8 cellular contexts compared by ENCODE assay signal in genomic region chr13:30394798-30395191, GRCh38. TPM values are rescaled to one million over a fixed set of nuclear protein-coding genes. Genes with fewer than 3 reads are reported as not detected.
DNase-seq lines count a peak whose midpoint lies in the region; ATAC-seq lines count a peak whose summit lies in the region.

No MANE protein-coding gene starts in this region.

- peak overlapping the region; percentile 82 for H3K27ac Mint-ChIP-seq in activated T-helper 17 cell treated with anti-CD3 and anti-CD28 coated beads, Interleukin-2, amount 50 U/mL, for 72 hours
- H3K27ac Mint-ChIP-seq in stimulated activated memory B cell treated with anti-CD40 and anti-IgM and Interleukin-4, amounts not matched to agents 10 μg/mL and 1 μg/mL and 100 μg/mL, for 72 hours = peak overlapping the region; percentile 98

- no peaks in the 10 kb centered on the region for H3K36me3 Mint-ChIP-seq in activated T-helper 17 cell treated with anti-CD3 and anti-CD28 coated beads, Interleukin-2, amount 50 U/mL, for 72 hours (ENCODE audit: low read depth)
- no peaks in the 10 kb centered on the region for H3K36me3 Mint-ChIP-seq in stimulated activated memory B cell treated with anti-CD40 and anti-IgM and Interleukin-4, amounts not matched to agents 10 μg/mL and 1 μg/mL and 100 μg/mL, for 72 hours

- no peaks in the 10 kb centered on the region; the same call in 1 of the 2 replicates for H3K27me3 ChIP-seq in iPS-20b (ENCODE audit: insufficient read depth, low read length)

- ATAC-seq in GM19043 (IDR thresholded peaks at IDR 0.05; ENCODE audit: low read depth, unreplicated experiment) (peak; percentile 78), HG03354 (IDR thresholded peaks at IDR 0.05; ENCODE audit: poor library complexity, severe bottlenecking, unreplicated experiment) (peak; percentile 47)
- ATAC-seq in activated T-helper 17 cell treated with anti-CD3 and anti-CD28 coated beads, Interleukin-2, amount 50 U/mL, for 72 hours (replicated peaks) = peak; percentile 80
- ATAC-seq in stimulated activated memory B cell treated with anti-CD40 and anti-IgM and Interleukin-4, amounts not matched to agents 10 μg/mL and 1 μg/mL and 100 μg/mL, for 72 hours = peak; percentile 73

- H3K9me3 Mint-ChIP-seq in activated T-helper 17 cell treated with anti-CD3 and anti-CD28 coated beads, Interleukin-2, amount 50 U/mL, for 72 hours = no peaks in the 10 kb centered on the region
- H3K9me3 Mint-ChIP-seq in stimulated activated memory B cell treated with anti-CD40 and anti-IgM and Interleukin-4, amounts not matched to agents 10 μg/mL and 1 μg/mL and 100 μg/mL, for 72 hours = no peaks in the 10 kb centered on the region

- in situ Hi-C loops in ACHN (cut with HindIII; ENCODE audit: low pct_ligation_motif_present, low pct_unique_long_range_greater_than_20kb, low sequenced_read_pairs) (no loop called here), G401 (cut with HindIII; ENCODE audit: low sequenced_read_pairs) (no loop called here)

- peaks cover 5% of the 10 kb centered on the region for H3K4me1 Mint-ChIP-seq in activated T-helper 17 cell treated with anti-CD3 and anti-CD28 coated beads, Interleukin-2, amount 50 U/mL, for 72 hours
- peaks cover 31% of the 10 kb centered on the region for H3K4me1 Mint-ChIP-seq in stimulated activated memory B cell treated with anti-CD40 and anti-IgM and Interleukin-4, amounts not matched to agents 10 μg/mL and 1 μg/mL and 100 μg/mL, for 72 hours

- H3K27ac ChIP-seq in iPS-20b (ENCODE audit: low read length) = no peak overlapping the region

- H3K36me3 ChIP-seq in iPS-20b (ENCODE audit: insufficient read depth, low read depth, low read length) = no peaks in the 10 kb centered on the region

- H3K9me3 ChIP-seq in iPS-20b (ENCODE audit: insufficient read depth, low read depth, low read length) = no peaks in the 10 kb centered on the region

- peak overlapping the region; percentile 83 for H3K4me3 Mint-ChIP-seq in activated T-helper 17 cell treated with anti-CD3 and anti-CD28 coated beads, Interleukin-2, amount 50 U/mL, for 72 hours
- H3K4me3 Mint-ChIP-seq in stimulated activated memory B cell treated with anti-CD40 and anti-IgM and Interleukin-4, amounts not matched to agents 10 μg/mL and 1 μg/mL and 100 μg/mL, for 72 hours = peak overlapping the region; percentile 92

- DNase-seq in ACHN (peak; percentile 26), NCI-H2171 treated with DMSO at 0.1 percent for 48 hours (lab: John Stamatoyannopoulos, UW) (no peak), G401 (ENCODE audit: low spot score) (no peak)

- peak overlapping the region; percentile 69; the same call in 1 of the 2 replicates for H3K9ac ChIP-seq in iPS-20b (ENCODE audit: low read depth, low read length)

- H3K4me3 ChIP-seq in iPS-20b (ENCODE audit: low read length) = peak overlapping the region; percentile 62; the same call in 1 of the 2 replicates

- H3K4me1 ChIP-seq in iPS-20b (ENCODE audit: insufficient read depth, low read length) = peaks cover 5% of the 10 kb centered on the region; the same call in 1 of the 2 replicates

- H3K27me3 Mint-ChIP-seq in activated T-helper 17 cell treated with anti-CD3 and anti-CD28 coated beads, Interleukin-2, amount 50 U/mL, for 72 hours = no peaks in the 10 kb centered on the region
- no peaks in the 10 kb centered on the region for H3K27me3 Mint-ChIP-seq in stimulated activated memory B cell treated with anti-CD40 and anti-IgM and Interleukin-4, amounts not matched to agents 10 μg/mL and 1 μg/mL and 100 μg/mL, for 72 hours

RNA-seq across cellular contexts. Expression of gene UBE2L5, which starts 27.5 kb away (rescaled TPM):
- total RNA-seq in activated T-helper 17 cell treated with anti-CD3 and anti-CD28 coated beads, Interleukin-2, amount 50 U/mL, for 72 hours = not detected
- total RNA-seq in G401 (2014; rRNA removed; shearing (Covaris generic)) = not detected in 2 replicates
